11 cellular contexts compared by ENCODE assay signal in genomic region chr2:42084231-42084671, GRCh38. TPM values are rescaled to one million over a fixed set of nuclear protein-coding genes. Genes with fewer than 3 reads are reported as not detected.
DNase-seq lines count a peak whose midpoint lies in the region; ATAC-seq and TF ChIP-seq lines count a peak whose summit lies in the region.
"Had no signal": no experiment of that assay in that cellular context is flagged by ENCODE, and none has a peak within 500 bp of the region (broad histone marks: within the 10 kb centered on the region; RNA-seq: fewer than 3 reads in every experiment).

No MANE protein-coding gene starts in this region.

- H3K9ac ChIP-seq in IMR-90 (ENCODE audit: low read depth, low read length), result no peak overlapping the region
- H3K9ac ChIP-seq: SK-N-SH had no signal

- CTCF ChIA-PET in IMR-90 (lab: Yijun Ruan, JAX), result interaction anchor here (3.6 to 7.3 kb wide), 2 partner anchors 214 to 230 kb away, joined by 19 to 119 read pairs; no protein-coding TSS in a partner anchor

- H2AK5ac ChIP-seq in IMR-90 (ENCODE audit: low read depth, low read length), result peak overlapping the region; percentile 97

- no peak for TF ChIP-seq CTCF in IMR-90 (conservative IDR thresholded peaks at IDR 0.05; ENCODE audit: low read depth, low read length)
- no peak for TF ChIP-seq CTCF in upper lobe of right lung (IDR thresholded peaks at IDR 0.05)

- 0 out of 4 replicates have a peak, but pooled peaks cover 0 to 2% of the 10 kb centered on the region in 2 experiments for H3K79me1 ChIP-seq in IMR-90 (ENCODE audit: low read depth in 1 of 2, low read length in 2 of 2)

- peak overlapping the region; percentile 8 for H2AK9ac ChIP-seq in IMR-90 (replicated peaks; ENCODE audit: low read depth, low read length, poor library complexity)

- no peaks in the 10 kb centered on the region for H3K9me3 ChIP-seq in IMR-90 (ENCODE audit: control insufficient read depth, insufficient read depth, low read length)
- H3K9me3 ChIP-seq in upper lobe of right lung, result no peaks in the 10 kb centered on the region
- H3K9me3 ChIP-seq: SK-N-SH had no signal

- peak overlapping the region; percentile 52 for H4K5ac ChIP-seq in IMR-90 (ENCODE audit: low read depth, low read length)

- POLR2A ChIA-PET in IMR-90 (lab: Charles Lee; ENCODE audit: unreplicated experiment), result no interaction called here

- peak; percentile 77 for ATAC-seq in IMR-90 (ENCODE audit: low read depth)
- ATAC-seq in left colon, result peak; percentile 17
- ATAC-seq in upper lobe of right lung, result peak; percentile 30
- no peak for ATAC-seq in GM21390 (IDR thresholded peaks at IDR 0.05; ENCODE audit: unreplicated experiment)

- H4K8ac ChIP-seq in IMR-90 (ENCODE audit: low read depth in 2 of 2, low read length in 2 of 2), result peak overlapping the region; percentile 34 to 73; a peak in 3 of 4 replicates

- peak; percentile 84 for DNase-seq in IMR-90
- peak; percentile 90 for DNase-seq in brain pericyte (ENCODE audit: low read depth, low spot score)
- peak in 1 of 2 donors; percentile 52 for DNase-seq in left colon
- DNase-seq in upper lobe of right lung, result no peak
- DNase-seq in activated effector memory CD4-positive, alpha-beta T cell treated with anti-CD3 and anti-CD28 coated beads, Interleukin-2, amount 50 U/mL, for 16 hours, result no peak
- no peak for DNase-seq in AML-193 (lab: John Stamatoyannopoulos, UW)
- DNase-seq: activated CD4-positive, alpha-beta T cell treated with anti-CD3 and anti-CD28 coated beads, Interleukin-2, amount 50 U/mL, for 48 hours; NCI-H2171 treated with DMSO at 0.1 percent for 48 hours; SK-N-SH had no signal

- peak overlapping the region; percentile 75 for H3K23ac ChIP-seq in IMR-90 (ENCODE audit: low read depth, low read length)

- peak overlapping the region; percentile 95 for H3K4ac ChIP-seq in IMR-90 (ENCODE audit: low read depth, low read length)

- peak overlapping the region; percentile 89 for H3K18ac ChIP-seq in IMR-90 (ENCODE audit: low read depth, low read length)

- H3K4me3 ChIP-seq in IMR-90 (ENCODE audit: insufficient read depth, low read depth, low read length) (no peak overlapping the region), upper lobe of right lung (no peak overlapping the region)

- peaks cover 14% of the 10 kb centered on the region for H3K4me1 ChIP-seq in IMR-90 (ENCODE audit: control insufficient read depth, insufficient read depth, low read length)
- peaks cover 27% of the 10 kb centered on the region for H3K4me1 ChIP-seq in upper lobe of right lung

- no peak overlapping the region; the same call in 1 of the 2 replicates for H3K4me2 ChIP-seq in IMR-90 (ENCODE audit: low read depth, low read length)
- H3K4me2 ChIP-seq: SK-N-SH had no signal

- H3K27ac ChIP-seq in IMR-90 (ENCODE audit: insufficient read depth, low read length), result peak overlapping the region; percentile 80; the same call in 1 of the 2 replicates
- no peak overlapping the region for H3K27ac ChIP-seq in upper lobe of right lung

- peak overlapping the region; percentile 73 for H3K14ac ChIP-seq in IMR-90 (replicated peaks; ENCODE audit: low read depth, low read length)

- H2BK5ac ChIP-seq in IMR-90 (ENCODE audit: low read depth, low read length, poor library complexity, severe bottlenecking), result peak overlapping the region; percentile 53

- no peaks in the 10 kb centered on the region; the same call in 1 of the 2 replicates for H4K20me1 ChIP-seq in IMR-90 (ENCODE audit: insufficient read depth, low read length)

- no TSS peak for BruUV-seq in IMR-90 (replicated peaks; lab: Mats Ljungman, UMichigan)

- H4K91ac ChIP-seq in IMR-90 (ENCODE audit: insufficient read depth, low read depth, low read length), result peak overlapping the region; percentile 94

- peak; percentile 21; the same call in 1 of the 2 replicates for TF ChIP-seq RAD21 in IMR-90 (IDR thresholded peaks at IDR 0.05; ENCODE audit: low read length)

- H3K56ac ChIP-seq in IMR-90 (ENCODE audit: extremely low read depth, insufficient read depth, low read length), result peak overlapping the region; percentile 7; the same call in 1 of the 2 replicates

- peak overlapping the region; percentile 84 for H2AFZ ChIP-seq in IMR-90 (replicated peaks; ENCODE audit: low read length, poor library complexity)

- TF ChIP-seq POLR2A in IMR-90 (IDR thresholded peaks at IDR 0.05; ENCODE audit: low read depth, low read length), result no peak

- H2BK20ac ChIP-seq in IMR-90 (ENCODE audit: low read depth, low read length), result peak overlapping the region; percentile 95

- dilution Hi-C loops in IMR-90 (cut with HindIII; ENCODE audit: low sequenced_read_pairs, unreplicated experiment), result loop anchor here (25.0 kb wide), 1 partner anchor 197 kb away; no protein-coding TSS in a partner anchor

- intact Hi-C loops in IMR-90 (cut with micrococcal nuclease), result loop anchor here (1.0 to 5.0 kb wide), 3 partner anchors 19 to 152 kb away; no protein-coding TSS in a partner anchor
- intact Hi-C loops in left colon (cut with DNase I, micrococcal nuclease), result no loop called here
- intact Hi-C loops in upper lobe of right lung (cut with DNase I), result no loop called here

- H2BK120ac ChIP-seq in IMR-90 (ENCODE audit: low read depth, low read length), result peak overlapping the region; percentile 95

- WGBS in IMR-90 (ENCODE audit: extremely low coverage in 2 of 2, insufficient read length in 1 of 2), 2 experiments, result 8% methylated on average over 2 of the region's 6 CpGs; no CpG with 5 or more reads in 1 of the 2 experiments

- in situ Hi-C loops in IMR-90 (cut with MboI; ENCODE audit: low sequenced_read_pairs), result no loop called here

- peak overlapping the region; percentile 63; the same call in 2 of the 3 replicates for H2BK15ac ChIP-seq in IMR-90 (ENCODE audit: low read depth, low read length)

- H3K9me1 ChIP-seq in IMR-90 (ENCODE audit: insufficient read depth, low read length), result peaks cover 26% of the 10 kb centered on the region

- no peaks in the 10 kb centered on the region for H3K27me3 ChIP-seq in IMR-90 (ENCODE audit: control insufficient read depth, insufficient read depth, low read length)
- no peaks in the 10 kb centered on the region for H3K27me3 ChIP-seq in upper lobe of right lung

- H3K36me3 ChIP-seq in IMR-90 (ENCODE audit: control insufficient read depth, insufficient read depth, low read length) (no peaks in the 10 kb centered on the region), upper lobe of right lung (no peaks in the 10 kb centered on the region)

TF ChIP-seq in IMR-90, 13 proteins besides CTCF, POLR2A, EP300 and RAD21:
- TF ChIP-seq USF2 (IDR thresholded peaks at IDR 0.05; ENCODE audit: low read depth, low read length), result no peak
- TF ChIP-seq RFX5 (IDR thresholded peaks at IDR 0.05; ENCODE audit: low read depth, low read length), result no peak
- TF ChIP-seq SMC3 (IDR thresholded peaks at IDR 0.05; ENCODE audit: low read depth, low read length), result no peak
- TF ChIP-seq MAZ (IDR thresholded peaks at IDR 0.05; ENCODE audit: borderline replicate concordance, low read depth, low read length), result no peak
- no peak for TF ChIP-seq CEBPB (IDR thresholded peaks at IDR 0.05; ENCODE audit: low read depth, low read length)
- TF ChIP-seq FOS (IDR thresholded peaks at IDR 0.05; ENCODE audit: low read depth, low read length), result peak; percentile 10; the same call in 1 of the 2 replicates
- no peak for TF ChIP-seq BHLHE40 (IDR thresholded peaks at IDR 0.05; ENCODE audit: low read depth, low read length)
- no peak for TF ChIP-seq MXI1 (IDR thresholded peaks at IDR 0.05; ENCODE audit: borderline replicate concordance, low read depth, low read length)

RNA-seq across cellular contexts. Expression of gene PKDCC, which starts 36.4 kb away (rescaled TPM):
- total RNA-seq in IMR-90 (2012; rRNA removed) (50.3 and 55.6 TPM in 2 replicates), left colon (10 to 100 TPM; 68.5 to 74.0 TPM), upper lobe of right lung (65.5 TPM)
- 67.4 and 95.7 TPM in 2 replicates for polyA plus RNA-seq in IMR-90 (2012; rRNA removed)
- polyA plus RNA-seq in IMR-90 (2012; cell fraction: cytosol; rRNA removed), result 40.2 and 112 TPM in 2 replicates
- 310 and 597 TPM in 2 replicates for polyA plus RNA-seq in IMR-90 (2012; cell fraction: nucleus; rRNA removed; ENCODE audit: low replicate concordance)
- polyA plus RNA-seq: IgD-negative memory B cell had no signal

Comparison
In these comparisons a context has a peak if more than half of its experiments do, and no peak if none do; other contexts are left out.
1. DNase-seq: peak in IMR-90 (single experiment) and brain pericyte (single experiment); none in upper lobe of right lung (single experiment), activated effector memory CD4-positive, alpha-beta T cell treated with anti-CD3 and anti-CD28 coated beads, Interleukin-2, amount 50 U/mL, for 16 hours (single experiment) and AML-193 (0 of 2).